Comparison of ENCODE assay signal across 18 cellular contexts in genomic region chr1:101005871-101006270, GRCh38. TPM values are rescaled to one million over a fixed set of nuclear protein-coding genes. Genes with fewer than 3 reads are reported as not detected.
DNase-seq lines count a peak whose midpoint lies in the region; ATAC-seq and TF ChIP-seq lines count a peak whose summit lies in the region.
"Had no signal": no experiment of that assay in that cellular context is flagged by ENCODE, and none has a peak within 500 bp of the region (broad histone marks: within the 10 kb centered on the region; RNA-seq: fewer than 3 reads in every experiment).

No MANE protein-coding gene starts in this region.

- H3K4me3 ChIP-seq in CD4-positive, CD25-positive, alpha-beta regulatory T cell (ENCODE audit: low read depth, low read length), result no peak overlapping the region
- no peak overlapping the region for H3K4me3 ChIP-seq in foreskin fibroblast (ENCODE audit: low read depth in 1 of 2, low read length in 2 of 2)
- H3K4me3 ChIP-seq: BLaER1 treated with 17β-estradiol and CSF1 and Interleukin-3, amounts not matched to agents 10 nM and 100 nM; cardiac muscle cell; SJCRH30 had no signal

- H3K27ac ChIP-seq in CD4-positive, CD25-positive, alpha-beta regulatory T cell (ENCODE audit: insufficient read depth, low read length, poor library complexity, severe bottlenecking), result peak overlapping the region; percentile 41
- H3K27ac ChIP-seq: BLaER1 treated with 17β-estradiol and CSF1 and Interleukin-3, amounts not matched to agents 10 nM and 100 nM; cardiac muscle cell; parathyroid adenoma; SJCRH30 had no signal

- H3K4me1 ChIP-seq in CD4-positive, CD25-positive, alpha-beta regulatory T cell (ENCODE audit: control insufficient read depth, insufficient read depth, low read length, poor library complexity, severe bottlenecking), result peaks cover 32% of the 10 kb centered on the region
- H3K4me1 ChIP-seq: parathyroid adenoma had no signal

- peaks cover 57% of the 10 kb centered on the region for H3K4me1 Mint-ChIP-seq in activated CD4-positive, alpha-beta T cell treated with anti-CD3 and anti-CD28 coated beads for 36 hours
- peaks cover 38 to 69% (median 47%) of the 10 kb centered on the region in 4 donors for H3K4me1 Mint-ChIP-seq in CD4-positive, CD25-positive, alpha-beta regulatory T cell

- H3K27ac Mint-ChIP-seq in activated CD4-positive, alpha-beta T cell treated with anti-CD3 and anti-CD28 coated beads for 36 hours, result peak overlapping the region; percentile 44
- peak overlapping the region in 1 of 3 donors; percentile 7 for H3K27ac Mint-ChIP-seq in CD4-positive, CD25-positive, alpha-beta regulatory T cell

- peaks cover 54% of the 10 kb centered on the region for H3K36me3 Mint-ChIP-seq in activated CD4-positive, alpha-beta T cell treated with anti-CD3 and anti-CD28 coated beads for 36 hours (ENCODE audit: low read depth)
- peaks cover 40% of the 10 kb centered on the region for H3K36me3 Mint-ChIP-seq in CD4-positive, CD25-positive, alpha-beta regulatory T cell

- no peak overlapping the region for H3K4me3 Mint-ChIP-seq in activated CD4-positive, alpha-beta T cell treated with anti-CD3 and anti-CD28 coated beads for 36 hours
- H3K4me3 Mint-ChIP-seq in CD4-positive, CD25-positive, alpha-beta regulatory T cell, result peak overlapping the region in 3 of 4 donors; percentile 1 to 55 (median 50)

- intact Hi-C loops in activated CD4-positive, alpha-beta T cell treated with anti-CD3 and anti-CD28 coated beads for 36 hours (cut with DNase I, micrococcal nuclease), result loop anchor here (1.0 to 5.0 kb wide), 7 partner anchors 17 to 286 kb away; partner anchors contain the start of gene S1PR1 (in 1 of the 2)

- H3K9me3 ChIP-seq in CD4-positive, CD25-positive, alpha-beta regulatory T cell (ENCODE audit: control insufficient read depth in 2 of 2, low read length in 2 of 2), result no peaks in the 10 kb centered on the region
- H3K9me3 ChIP-seq: BLaER1 treated with 17β-estradiol and CSF1 and Interleukin-3, amounts not matched to agents 10 nM and 100 nM; SJCRH30 had no signal

- CTCF ChIA-PET in activated CD4-positive, alpha-beta T cell treated with anti-CD3 and anti-CD28 coated beads for 36 hours (lab: Charles Lee), result interaction anchor here (0.9 to 1.4 kb wide), 2 partner anchors 14 to 16 kb away, joined by 3 to 5 read pairs; no protein-coding TSS in a partner anchor

- peaks cover 8% of the 10 kb centered on the region for H3K9me3 Mint-ChIP-seq in activated CD4-positive, alpha-beta T cell treated with anti-CD3 and anti-CD28 coated beads for 36 hours (ENCODE audit: low read depth)
- H3K9me3 Mint-ChIP-seq in CD4-positive, CD25-positive, alpha-beta regulatory T cell, result peaks cover 0 to 5% (median 0%) of the 10 kb centered on the region in 7 donors

- H3K36me3 ChIP-seq in CD4-positive, CD25-positive, alpha-beta regulatory T cell (ENCODE audit: control insufficient read depth, insufficient read depth, low read length), result peaks cover 3% of the 10 kb centered on the region

- no peak for TF ChIP-seq CTCF in foreskin fibroblast (IDR thresholded peaks at IDR 0.05; ENCODE audit: low read depth, low read length)

- H3K27me3 ChIP-seq in CD4-positive, CD25-positive, alpha-beta regulatory T cell (ENCODE audit: control insufficient read depth, insufficient read depth, low read length), result no peaks in the 10 kb centered on the region
- H3K27me3 ChIP-seq: BLaER1 treated with 17β-estradiol and CSF1 and Interleukin-3, amounts not matched to agents 10 nM and 100 nM; cardiac muscle cell; SJCRH30 had no signal

- ATAC-seq in activated CD4-positive, alpha-beta T cell treated with anti-CD3 and anti-CD28 coated beads for 36 hours, result peak; percentile 23
- no peak for ATAC-seq in CD4-positive, CD25-positive, alpha-beta regulatory T cell (ENCODE audit: low read depth in 2 of 2)
- no peak for ATAC-seq in HG02759 (IDR thresholded peaks at IDR 0.05; ENCODE audit: unreplicated experiment)
- ATAC-seq: left colon had no signal

- POLR2A ChIA-PET in activated CD4-positive, alpha-beta T cell treated with anti-CD3 and anti-CD28 coated beads for 36 hours (lab: Charles Lee), result no interaction called here

- peak; percentile 36 for DNase-seq in activated CD4-positive, alpha-beta T cell treated with anti-CD3 and anti-CD28 coated beads for 36 hours
- DNase-seq in activated CD4-positive, alpha-beta T cell treated with anti-CD3 and anti-CD28 coated beads for 4 hours, result no peak
- peak in 1 of 3 donors; percentile 42 for DNase-seq in CD4-positive, CD25-positive, alpha-beta regulatory T cell
- DNase-seq in T-helper 22 cell (ENCODE audit: low read depth), result peak; percentile 4
- peak; percentile 42 to 66 for DNase-seq in foreskin fibroblast
- no peak for DNase-seq in activated CD8-positive, alpha-beta memory T cell treated with anti-CD3 and anti-CD28 coated beads, Interleukin-2, amount 50 U/mL, for 4 hours
- no peak for DNase-seq in HT-29 (ENCODE audit: low spot score)
- DNase-seq: DMS79 treated with DMSO at 0.1 percent for 48 hours, left colon, NCI-H1048, NCI-H2107, NCI-H526 treated with DMSO at 0.1 percent for 48 hours, SJCRH30, T1000 had no signal

- H3K27me3 Mint-ChIP-seq in activated CD4-positive, alpha-beta T cell treated with anti-CD3 and anti-CD28 coated beads for 36 hours, result no peaks in the 10 kb centered on the region
- H3K27me3 Mint-ChIP-seq in CD4-positive, CD25-positive, alpha-beta regulatory T cell, result no peaks in the 10 kb centered on the region

RNA-seq across cellular contexts. Expression of gene DPH5, which starts 19.7 kb away (rescaled TPM):
- 10 to 100 TPM; 48.4 to 59.6 TPM for total RNA-seq in activated CD4-positive, alpha-beta T cell treated with anti-CD3 and anti-CD28 coated beads for 36 hours
- total RNA-seq in CD4-positive, CD25-positive, alpha-beta regulatory T cell, result 30.6 TPM
- polyA plus RNA-seq in CD4-positive, CD25-positive, alpha-beta regulatory T cell, result 10 to 100 TPM; 31.8 to 49.8 (median 45.7) TPM
- total RNA-seq in HT-29 (2014; rRNA removed; shearing (Covaris generic)), result 9.5 and 9.9 TPM in 2 replicates

Comparison
In these comparisons a context has a peak if more than half of its experiments do, and no peak if none do; other contexts are left out.
1. DNase-seq: peak in activated CD4-positive, alpha-beta T cell treated with anti-CD3 and anti-CD28 coated beads for 36 hours (single experiment), T-helper 22 cell (single experiment) and foreskin fibroblast (2 of 2); none in activated CD4-positive, alpha-beta T cell treated with anti-CD3 and anti-CD28 coated beads for 4 hours (0 of 2), activated CD8-positive, alpha-beta memory T cell treated with anti-CD3 and anti-CD28 coated beads, Interleukin-2, amount 50 U/mL, for 4 hours (single experiment) and HT-29 (single experiment).